Comparison of ENCODE assay signal across 8 cellular contexts in the genomic region with DNA sequence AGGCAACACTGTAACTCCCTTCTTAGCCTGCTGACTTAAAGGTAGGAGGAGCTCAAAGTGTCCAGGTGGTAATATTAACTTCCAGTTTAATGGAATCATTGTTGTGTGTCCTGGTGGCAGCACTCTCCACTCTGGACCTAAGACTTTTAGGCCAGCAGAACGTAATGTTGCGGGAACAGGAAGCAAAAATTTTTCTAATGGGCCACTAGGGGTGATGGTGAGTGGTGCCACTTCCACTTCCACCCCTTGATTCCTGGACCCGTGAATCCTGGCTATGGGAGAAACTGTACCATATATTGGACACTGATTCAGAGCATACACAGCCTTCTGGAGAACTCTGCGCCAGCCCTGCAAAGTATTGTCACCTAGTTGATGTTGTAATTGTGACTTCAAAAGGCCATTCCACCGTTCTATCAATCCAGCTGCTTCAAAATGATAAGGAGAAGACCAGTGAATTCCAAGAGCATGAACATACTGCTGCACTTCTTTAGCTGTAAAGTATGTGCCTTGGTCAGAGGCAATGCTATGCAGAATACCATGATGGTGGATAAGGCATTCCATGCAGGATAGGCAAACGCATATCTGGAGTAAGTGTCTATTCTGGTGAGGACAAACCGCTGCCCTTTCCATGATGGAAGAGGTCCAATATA. TPM values are rescaled to one million over a fixed set of nuclear protein-coding genes. Genes with fewer than 3 reads are reported as not detected.
DNase-seq lines count a peak whose midpoint lies in the region; ATAC-seq, FAIRE-seq and TF ChIP-seq lines count a peak whose summit lies in the region.
"Not testable (repeated sequence)": the region's sequence is repeated elsewhere in the genome, so short reads cannot be mapped to it uniquely, and the experiment has no call there.

No MANE protein-coding gene starts in this region.

- H3K4me2 ChIP-seq in GM23338; MM.1S (ENCODE audit: low read depth, low read length); SK-N-SH: not testable (repeated sequence)

- FAIRE-seq in bronchial epithelial cell (lab: Jason Lieb, UNC): not testable (repeated sequence)

- peak; percentile 12 for TF ChIP-seq CTCF in AG09309 (IDR thresholded peaks at IDR 0.05; ENCODE audit: control insufficient read depth, insufficient read depth, low read depth, low read length, missing control alignments)
- peak; percentile 17 to 29; a peak in 3 of 4 replicates for TF ChIP-seq CTCF in GM23338 (conservative IDR thresholded peaks at IDR 0.05; ENCODE audit: low read depth in 2 of 2)
- TF ChIP-seq CTCF in MM.1S (IDR thresholded peaks at IDR 0.05; ENCODE audit: low read length): 0 out of 2 replicates have a peak, but pooled peaks have one; percentile 9
- peak; percentile 37; the same call in 1 of the 2 replicates for TF ChIP-seq CTCF in SK-N-SH (IDR thresholded peaks at IDR 0.05)
- TF ChIP-seq CTCF in bronchial epithelial cell (IDR thresholded peaks at IDR 0.05; ENCODE audit: insufficient read depth, low read length, severe bottlenecking): peak; percentile 9
- peak; percentile 12 for TF ChIP-seq CTCF in progenitor cell of endocrine pancreas (IDR thresholded peaks at IDR 0.05; ENCODE audit: unreplicated experiment)

- H3K9me2 ChIP-seq in GM23338 (ENCODE audit: insufficient read depth); MM.1S (replicated peaks; ENCODE audit: insufficient read depth, low read length); SK-N-SH: not testable (repeated sequence)

- H3K27me3 Mint-ChIP-seq in GM23338 (ENCODE audit: insufficient read depth, low read depth, poor library complexity); progenitor cell of endocrine pancreas: not testable (repeated sequence)

- WGBS in SK-N-SH (ENCODE audit: low lambda C conversion rate): 78% methylated on average over 7 of the region's 7 CpGs

- POLR2A ChIA-PET in SK-N-SH (lab: Yijun Ruan, JAX): not testable (repeated sequence)

- H3K27ac Mint-ChIP-seq in GM23338, progenitor cell of endocrine pancreas: not testable (repeated sequence)

- H3K9me3 Mint-ChIP-seq in GM23338; progenitor cell of endocrine pancreas (ENCODE audit: low read depth): not testable (repeated sequence)

- H2AFZ ChIP-seq in GM23338; MM.1S (ENCODE audit: low read length); SK-N-SH (ENCODE audit: low read depth): not testable (repeated sequence)

- TF ChIP-seq RAD21 in SK-N-SH (IDR thresholded peaks at IDR 0.05; ENCODE audit: low read length): not testable (repeated sequence)

- not testable (repeated sequence) for H3K27me3 ChIP-seq in GM23338 (ENCODE audit: insufficient read depth); MM.1S (replicated peaks; ENCODE audit: insufficient read depth, low read length); SK-N-SH (ENCODE audit: insufficient read depth); bronchial epithelial cell (ENCODE audit: control insufficient read depth, insufficient read depth, low read length)

- H3K9ac ChIP-seq in MM.1S (ENCODE audit: low read length); SK-N-SH: not testable (repeated sequence)

- not testable (repeated sequence) for TF ChIP-seq POLR2A in erythroblast (IDR thresholded peaks at IDR 0.05; ENCODE audit: low read length)

- H3K79me2 ChIP-seq in GM23338 (replicated peaks; ENCODE audit: insufficient read depth); MM.1S (ENCODE audit: low read length); SK-N-SH (ENCODE audit: insufficient read depth): not testable (repeated sequence)

- H3K36me3 ChIP-seq in GM23338 (ENCODE audit: insufficient read depth); MM.1S (replicated peaks; ENCODE audit: insufficient read depth, low read length); SK-N-SH (replicated peaks in 1 of 2; ENCODE audit: control insufficient read depth in 1 of 2, insufficient read depth in 2 of 2, low read length in 1 of 2); bronchial epithelial cell (ENCODE audit: control insufficient read depth, insufficient read depth, low read length): not testable (repeated sequence)

- H3K4me1 Mint-ChIP-seq in GM23338; progenitor cell of endocrine pancreas (ENCODE audit: low read depth): not testable (repeated sequence)

- not testable (repeated sequence) for H3K4me1 ChIP-seq in GM23338 (ENCODE audit: insufficient read depth); MM.1S (ENCODE audit: low read length); SK-N-SH (ENCODE audit: control insufficient read depth in 1 of 2, insufficient read depth in 2 of 2, low read depth in 1 of 2, low read length in 1 of 2)

- H3K4me3 Mint-ChIP-seq in GM23338; progenitor cell of endocrine pancreas (ENCODE audit: low read depth): not testable (repeated sequence)

- H3K27ac ChIP-seq in GM23338 (ENCODE audit: low read depth); MM.1S (ENCODE audit: low read length); SK-N-SH (ENCODE audit: low read depth in 2 of 2, low read length in 1 of 2): not testable (repeated sequence)

- DNase-seq in AG09309 (ENCODE audit: low read depth); MM.1S; SK-N-SH; bronchial epithelial cell (ENCODE audit: low read depth); progenitor cell of endocrine pancreas (ENCODE audit: low spot score, unreplicated experiment): not testable (repeated sequence)
- peak; percentile 37 for DNase-seq in DMS53 (lab: John Stamatoyannopoulos, UW)
- DNase-seq in GM23338 (ENCODE audit: low spot score): peak; percentile 25
- peak; percentile 27 to 46 for DNase-seq in erythroblast (lab: John Stamatoyannopoulos, UW)

- CTCF ChIA-PET in SK-N-SH (lab: Yijun Ruan, JAX): not testable (repeated sequence)

- not testable (repeated sequence) for H3F3A ChIP-seq in GM23338 (replicated peaks; ENCODE audit: low read depth); MM.1S (ENCODE audit: insufficient read depth, low read length)
- H3F3A ChIP-seq in SK-N-SH (replicated peaks; ENCODE audit: insufficient read depth): peaks cover 11% of the 10 kb centered on the region

- not testable (repeated sequence) for H3K9me3 ChIP-seq in MM.1S (replicated peaks; ENCODE audit: insufficient read depth, low read length); SK-N-SH

- not testable (repeated sequence) for H3K4me3 ChIP-seq in AG09309 (ENCODE audit: control insufficient read depth, low read depth, low read length); GM23338; MM.1S (ENCODE audit: low read length); SK-N-SH (ENCODE audit: low read depth in 2 of 2, low read length in 1 of 2); bronchial epithelial cell (ENCODE audit: low read depth, low read length)

- H4K20me1 ChIP-seq in GM23338 (replicated peaks; ENCODE audit: insufficient read depth); MM.1S (ENCODE audit: insufficient read depth, low read length); SK-N-SH (ENCODE audit: insufficient read depth): not testable (repeated sequence)

- not testable (repeated sequence) for ATAC-seq in GM23338

- H3K36me3 Mint-ChIP-seq in GM23338 (ENCODE audit: low read depth); progenitor cell of endocrine pancreas (ENCODE audit: insufficient read depth): not testable (repeated sequence)

- not testable (repeated sequence) for TF ChIP-seq EP300 in SK-N-SH (IDR thresholded peaks at IDR 0.05; ENCODE audit: borderline replicate concordance in 1 of 2, low read depth in 1 of 2, low read length in 1 of 2)

RNA-seq across cellular contexts. Expression of a gene that starts 6.4 kb away (rescaled TPM):
- 1.0 and 2.0 TPM in 2 replicates for total RNA-seq in GM23338 (2014; rRNA removed; shearing (Covaris generic))
- polyA plus RNA-seq in GM23338 (2016; fragmentation: Nextera tagmentation; extraction: Ambion mirVana) (0.61 and 0.78 TPM in 2 replicates), SK-N-SH (2012; rRNA removed) (15.0 and 25.8 TPM in 2 replicates)
- polyA plus RNA-seq in SK-N-SH (2012; cell fraction: cytosol; rRNA removed): 6.8 and 9.1 TPM in 2 replicates
- polyA plus RNA-seq in SK-N-SH (2012; cell fraction: nucleus; rRNA removed): 68.1 and 119 TPM in 2 replicates
- total RNA-seq in bronchial epithelial cell (5.9 and 17.6 TPM in 2 replicates), progenitor cell of endocrine pancreas (12.3 and 13.0 TPM in 2 replicates)
